7 cellular contexts compared by ENCODE assay signal in genomic region chr17:81577278-81578000, GRCh38. TPM values are rescaled to one million over a fixed set of nuclear protein-coding genes. Genes with fewer than 3 reads are reported as not detected.
DNase-seq lines count a peak whose midpoint lies in the region; ATAC-seq and TF ChIP-seq lines count a peak whose summit lies in the region.
"Had no signal": no experiment of that assay in that cellular context is flagged by ENCODE, and none has a peak within 500 bp of the region (broad histone marks: within the 10 kb centered on the region; RNA-seq: fewer than 3 reads in every experiment).

No MANE protein-coding gene starts in this region.

- H3K27ac ChIP-seq in CD8-positive, alpha-beta memory T cell (ENCODE audit: low read depth, low read length) = no peak overlapping the region
- H3K27ac ChIP-seq in left lung = peak overlapping the region; percentile 42 to 63

- TF ChIP-seq CTCF in left lung (IDR thresholded peaks at IDR 0.05) = no peak

- CTCF ChIA-PET in CD8-positive, alpha-beta memory T cell (lab: Charles Lee) = no interaction called here

- no peaks in the 10 kb centered on the region for H3K27me3 ChIP-seq in CD8-positive, alpha-beta memory T cell (ENCODE audit: insufficient read depth, low read length, poor library complexity, severe bottlenecking)
- no peaks in the 10 kb centered on the region for H3K27me3 ChIP-seq in left lung

- no peaks in the 10 kb centered on the region for H3K9me3 Mint-ChIP-seq in CD8-positive, alpha-beta memory T cell

- peak; percentile 23 for ATAC-seq in left lung

- DNase-seq in CD8-positive, alpha-beta memory T cell = no peak
- peak; percentile 35 for DNase-seq in SK-MEL-5 (ENCODE audit: low read depth, low spot score)
- no peak for DNase-seq in left lung
- no peak for DNase-seq in NCI-H2029 treated with DMSO at 0.1 percent for 48 hours (lab: John Stamatoyannopoulos, UW)
- no peak for DNase-seq in epidermal melanocyte (ENCODE audit: insufficient read length, low spot score)
- no peak for DNase-seq in NCI-H146 (lab: John Stamatoyannopoulos, UW)
- DNase-seq: aorta had no signal

- H3K27me3 Mint-ChIP-seq in CD8-positive, alpha-beta memory T cell = no peaks in the 10 kb centered on the region

- peaks cover 18% of the 10 kb centered on the region for H3K36me3 ChIP-seq in CD8-positive, alpha-beta memory T cell (ENCODE audit: insufficient read depth, low read length)
- H3K36me3 ChIP-seq in left lung = peaks cover 0 to 91% of the 10 kb centered on the region in 2 donors

- peaks cover 7 to 15% (median 10%) of the 10 kb centered on the region in 3 donors for H3K4me1 Mint-ChIP-seq in CD8-positive, alpha-beta memory T cell

- no peak overlapping the region for H3K4me3 Mint-ChIP-seq in CD8-positive, alpha-beta memory T cell

- no peaks in the 10 kb centered on the region for H3K4me1 ChIP-seq in CD8-positive, alpha-beta memory T cell (ENCODE audit: insufficient read depth, low read length)
- peaks cover 8 to 29% of the 10 kb centered on the region in 2 donors for H3K4me1 ChIP-seq in left lung

- intact Hi-C loops in left lung (cut with DNase I) = no loop called here

- H3K36me3 Mint-ChIP-seq in CD8-positive, alpha-beta memory T cell = peaks cover 0 to 80% (median 10%) of the 10 kb centered on the region in 3 donors

- H3K9me3 ChIP-seq in CD8-positive, alpha-beta memory T cell (ENCODE audit: low read length) = no peaks in the 10 kb centered on the region
- H3K9me3 ChIP-seq in left lung = no peaks in the 10 kb centered on the region

- H3K4me3 ChIP-seq in CD8-positive, alpha-beta memory T cell (ENCODE audit: low read length) = no peak overlapping the region
- no peak overlapping the region for H3K4me3 ChIP-seq in left lung

- in situ Hi-C loops in SK-MEL-5 (cut with HindIII; ENCODE audit: low pct_unique_long_range_greater_than_20kb, low sequenced_read_pairs) = no loop called here

- peak overlapping the region in 5 of 8 donors; percentile 8 to 91 (median 50) for H3K27ac Mint-ChIP-seq in CD8-positive, alpha-beta memory T cell

- POLR2A ChIA-PET in CD8-positive, alpha-beta memory T cell (lab: Charles Lee) = no interaction called here

RNA-seq across cellular contexts. Expression of gene FAAP100, which starts 25.3 kb away (rescaled TPM):
- total RNA-seq in CD8-positive, alpha-beta memory T cell = 10 to 100 TPM; 52.5 to 55.3 TPM
- 19.2 TPM for polyA plus RNA-seq in CD8-positive, alpha-beta memory T cell
- 34.0 and 35.0 TPM in 2 replicates for total RNA-seq in SK-MEL-5 (2014; rRNA removed; shearing (Covaris generic))
- polyA plus RNA-seq in SK-MEL-5 (2015; cell fraction: cytosol; rRNA removed) = 82.9 and 88.7 TPM in 2 replicates
- polyA plus RNA-seq in SK-MEL-5 (2015; cell fraction: nucleus; rRNA removed) = 337 and 354 TPM in 2 replicates
- 10 to 100 TPM; 28.1 to 28.4 TPM for total RNA-seq in left lung

RNA-seq across cellular contexts. Expression of gene FSCN2, which starts 49.3 kb away (rescaled TPM):
- total RNA-seq in CD8-positive, alpha-beta memory T cell = under 1 TPM; 0.46 to 0.49 TPM
- polyA plus RNA-seq in CD8-positive, alpha-beta memory T cell = not detected
- 0.34 TPM in 1 of 2 replicates, not detected in the other for total RNA-seq in SK-MEL-5 (2014; rRNA removed; shearing (Covaris generic))
- 0.08 and 0.64 TPM in 2 replicates for polyA plus RNA-seq in SK-MEL-5 (2015; cell fraction: cytosol; rRNA removed)
- 1.1 TPM in 1 of 2 replicates, not detected in the other for polyA plus RNA-seq in SK-MEL-5 (2015; cell fraction: nucleus; rRNA removed)
- 1 to 10 TPM; 2.1 to 3.4 TPM for total RNA-seq in left lung

RNA-seq across cellular contexts. Expression of gene NPLOC4, which starts 59.5 kb away (rescaled TPM):
- 100 to 1,000 TPM; 125 to 126 TPM for total RNA-seq in CD8-positive, alpha-beta memory T cell
- polyA plus RNA-seq in CD8-positive, alpha-beta memory T cell = 63.1 TPM
- total RNA-seq in SK-MEL-5 (2014; rRNA removed; shearing (Covaris generic)) = 139 TPM in 2 replicates
- polyA plus RNA-seq in SK-MEL-5 (2015; cell fraction: cytosol; rRNA removed) = 237 and 288 TPM in 2 replicates
- 271 and 306 TPM in 2 replicates for polyA plus RNA-seq in SK-MEL-5 (2015; cell fraction: nucleus; rRNA removed)
- total RNA-seq in left lung = 100 to 1,000 TPM in 1 of 2 donors, 10 to 100 TPM in 1; 95.3 to 122 TPM

RNA-seq across cellular contexts. Expression of gene TSPAN10, which starts 59.6 kb away (rescaled TPM):
- under 1 TPM; 0.31 TPM for total RNA-seq in CD8-positive, alpha-beta memory T cell
- polyA plus RNA-seq in CD8-positive, alpha-beta memory T cell = 0.49 TPM
- 70.6 and 85.2 TPM in 2 replicates for total RNA-seq in SK-MEL-5 (2014; rRNA removed; shearing (Covaris generic))
- polyA plus RNA-seq in SK-MEL-5 (2015; cell fraction: cytosol; rRNA removed) = 94.2 and 97.1 TPM in 2 replicates
- polyA plus RNA-seq in SK-MEL-5 (2015; cell fraction: nucleus; rRNA removed) = 42.6 and 70.8 TPM in 2 replicates
- 1 to 10 TPM in 1 of 2 donors, under 1 TPM in 1; 0.52 to 1.6 TPM for total RNA-seq in left lung
